In genomic region chr18:48264508-48264907, GRCh38 we compare ENCODE assay signal across 23 cellular contexts.
DNase-seq lines count a peak whose midpoint lies in the region; ATAC-seq and TF ChIP-seq lines count a peak whose summit lies in the region.
"Had no signal": no experiment of that assay in that cellular context is flagged by ENCODE, and none has a peak within 500 bp of the region (broad histone marks: within the 10 kb centered on the region; RNA-seq: fewer than 3 reads in every experiment).

No MANE protein-coding gene starts in this region.

- no peak for ATAC-seq in T-helper 17 cell
- ATAC-seq: activated CD4-positive, alpha-beta T cell treated with anti-CD3 and anti-CD28 coated beads for 36 hours; Panc1 had no signal

- peaks cover 21% of the 10 kb centered on the region for H3K27me3 Mint-ChIP-seq in T-helper 17 cell
- H3K27me3 Mint-ChIP-seq: activated CD4-positive, alpha-beta T cell treated with anti-CD3 and anti-CD28 coated beads for 36 hours had no signal

- peak; percentile 73 for DNase-seq in Daoy (ENCODE audit: low read depth)
- DNase-seq in NCI-H226 = peak; percentile 61
- DNase-seq in breast epithelium (ENCODE audit: low spot score in 2 of 2) = no peak
- DNase-seq in myocyte (ENCODE audit: low read depth) = peak; percentile 54
- no peak for DNase-seq in activated CD8-positive, alpha-beta memory T cell treated with anti-CD3 and anti-CD28 coated beads, Interleukin-2, amount 50 U/mL, for 48 hours
- no peak for DNase-seq in T-helper 17 cell
- no peak for DNase-seq in cerebellar cortex (ENCODE audit: low spot score)
- DNase-seq in effector memory CD4-positive, alpha-beta T cell = no peak
- DNase-seq: activated CD4-positive, alpha-beta T cell treated with anti-CD3 and anti-CD28 coated beads for 36 hours; activated effector memory CD4-positive, alpha-beta T cell treated with Interleukin-2 at 50 U/mL for 16 hours; endodermal cell; HCEC 1CT; hippocampal formation; islet precursor cell; NCI-H1048; NCI-H2081; NCI-H82; stimulated activated CD4-positive, alpha-beta T cell treated with anti-CD3 and anti-CD28 coated beads, Interleukin-2, amount 100 ng/mL, for 24 hours; T1000 had no signal

- no peak overlapping the region for H3K27ac Mint-ChIP-seq in T-helper 17 cell
- H3K27ac Mint-ChIP-seq: activated CD4-positive, alpha-beta T cell treated with anti-CD3 and anti-CD28 coated beads for 36 hours; endodermal cell had no signal

- no peak for TF ChIP-seq POLR2A in breast epithelium (IDR thresholded peaks at IDR 0.05)

- H3K4me3 Mint-ChIP-seq in T-helper 17 cell = no peak overlapping the region
- H3K4me3 Mint-ChIP-seq: activated CD4-positive, alpha-beta T cell treated with anti-CD3 and anti-CD28 coated beads for 36 hours; endodermal cell had no signal

- TF ChIP-seq CTCF in breast epithelium (IDR thresholded peaks at IDR 0.05) = no peak

- H3K4me1 Mint-ChIP-seq in T-helper 17 cell = peaks cover 8% of the 10 kb centered on the region
- H3K4me1 Mint-ChIP-seq: activated CD4-positive, alpha-beta T cell treated with anti-CD3 and anti-CD28 coated beads for 36 hours; endodermal cell had no signal

- H3K4me3 ChIP-seq in breast epithelium = no peak overlapping the region
- H3K4me3 ChIP-seq in effector memory CD4-positive, alpha-beta T cell (ENCODE audit: insufficient read depth, low read depth, low read length, poor library complexity, severe bottlenecking) = no peak overlapping the region
- H3K4me3 ChIP-seq: SK-N-MC had no signal

- intact Hi-C loops in breast epithelium (cut with DNase I; ENCODE audit: low total_unique reads) = no loop called here

- H3K36me3 Mint-ChIP-seq in T-helper 17 cell (ENCODE audit: low read depth) = no peaks in the 10 kb centered on the region

- H3K27ac ChIP-seq in breast epithelium = peak overlapping the region; percentile 20 to 42
- no peak overlapping the region for H3K27ac ChIP-seq in effector memory CD4-positive, alpha-beta T cell (ENCODE audit: insufficient read depth, low read length, poor library complexity, severe bottlenecking)
- H3K27ac ChIP-seq: HL-60, neutrophil, SK-N-MC had no signal

- no peaks in the 10 kb centered on the region for H3K4me1 ChIP-seq in breast epithelium
- H3K4me1 ChIP-seq in effector memory CD4-positive, alpha-beta T cell (ENCODE audit: control insufficient read depth, insufficient read depth, low read length, poor library complexity, severe bottlenecking) = no peaks in the 10 kb centered on the region

- H3K36me3 ChIP-seq in breast epithelium = no peaks in the 10 kb centered on the region
- no peaks in the 10 kb centered on the region for H3K36me3 ChIP-seq in effector memory CD4-positive, alpha-beta T cell (ENCODE audit: control insufficient read depth, insufficient read depth, low read length)
- H3K36me3 ChIP-seq: neutrophil had no signal

- H3K27me3 ChIP-seq in breast epithelium = no peaks in the 10 kb centered on the region
- no peaks in the 10 kb centered on the region for H3K27me3 ChIP-seq in effector memory CD4-positive, alpha-beta T cell (replicated peaks; ENCODE audit: control insufficient read depth, insufficient read depth, low read length, poor library complexity, severe bottlenecking)

- H3K9me3 ChIP-seq in breast epithelium (no peaks in the 10 kb centered on the region), T-helper 17 cell (ENCODE audit: control insufficient read depth, low read length, poor library complexity, severe bottlenecking) (no peaks in the 10 kb centered on the region)
- H3K9me3 ChIP-seq in effector memory CD4-positive, alpha-beta T cell (ENCODE audit: control insufficient read depth, low read length) = no peaks in the 10 kb centered on the region
- H3K9me3 ChIP-seq: neutrophil had no signal

Comparison
In these comparisons a context has a peak if more than half of its experiments do, and no peak if none do; other contexts are left out.
1. DNase-seq: peak in Daoy (single experiment), NCI-H226 (single experiment) and myocyte (single experiment); none in breast epithelium (0 of 2), activated CD8-positive, alpha-beta memory T cell treated with anti-CD3 and anti-CD28 coated beads, Interleukin-2, amount 50 U/mL, for 48 hours (single experiment), T-helper 17 cell (0 of 3), cerebellar cortex (single experiment) and effector memory CD4-positive, alpha-beta T cell (0 of 3).